Comparison of ENCODE assay signal across 8 cellular contexts in the genomic region with DNA sequence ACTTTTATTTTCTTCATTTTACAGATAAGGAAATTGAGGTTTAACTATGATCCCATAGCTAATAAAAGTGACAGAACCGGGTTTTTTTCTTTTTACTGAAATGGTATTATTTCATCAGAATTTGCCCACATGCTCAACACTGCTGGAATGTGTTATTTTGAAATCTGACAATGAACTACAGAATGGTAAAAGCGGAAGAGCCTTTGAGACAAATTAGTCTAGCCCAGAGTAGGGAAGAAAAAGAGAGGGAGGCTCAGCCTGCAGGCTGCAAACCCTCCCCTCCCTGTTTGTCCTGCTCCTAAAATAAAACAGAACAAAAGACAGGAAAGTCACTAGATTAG.
DNase-seq lines count a peak whose midpoint lies in the region; ATAC-seq, FAIRE-seq and TF ChIP-seq lines count a peak whose summit lies in the region.

No MANE protein-coding gene starts in this region.

- H3K27ac ChIP-seq in adrenal gland = peak overlapping the region in 4 of 5 donors; percentile 49 to 96 (median 78)
- peak overlapping the region; percentile 74 for H3K27ac ChIP-seq in HepG2 (ENCODE audit: extremely low read length, insufficient read depth, low read length)
- peak overlapping the region; percentile 42 for H3K27ac ChIP-seq in urinary bladder (ENCODE audit: low read depth)

- H3K36me3 Mint-ChIP-seq in activated T-cell treated with anti-CD3 and anti-CD28 coated beads, Interleukin-2, amount 50 U/mL, for 72 hours (ENCODE audit: insufficient read depth in 2 of 2) = peaks cover 8 to 9% of the 10 kb centered on the region in 2 donors
- H3K36me3 Mint-ChIP-seq in stimulated activated memory B cell treated with anti-CD40 and anti-IgM and Interleukin-4, amounts not matched to agents 10 μg/mL and 1 μg/mL and 100 μg/mL, for 72 hours = no peaks in the 10 kb centered on the region

- H2AFZ ChIP-seq in HepG2 (ENCODE audit: low read length) = no peak overlapping the region

- FAIRE-seq in HepG2 (lab: Jason Lieb, UNC) (peak; percentile 23), frontal cortex (lab: Jason Lieb, UNC) (no peak)

- peak overlapping the region; percentile 86 for H3K4me2 ChIP-seq in HepG2 (ENCODE audit: low read depth, low read length)

- POLR2A ChIA-PET in HepG2 (lab: Yijun Ruan, JAX) = interaction anchor here (0.7 to 4.9 kb wide), 17 partner anchors 11 to 533 kb away, joined by 3 to 45 read pairs (median 5); a partner anchor contains a TSS

- TF ChIP-seq RAD21 in HepG2 (CRISPR knock-in tag; IDR thresholded peaks at IDR 0.05) = no peak

- peaks cover 3 to 4% of the 10 kb centered on the region in 2 donors for H3K9me3 Mint-ChIP-seq in activated T-cell treated with anti-CD3 and anti-CD28 coated beads, Interleukin-2, amount 50 U/mL, for 72 hours
- peaks cover 6% of the 10 kb centered on the region for H3K9me3 Mint-ChIP-seq in stimulated activated memory B cell treated with anti-CD40 and anti-IgM and Interleukin-4, amounts not matched to agents 10 μg/mL and 1 μg/mL and 100 μg/mL, for 72 hours

- TSS peak; percentile 82 for BruUV-seq in HepG2 (replicated peaks; lab: Mats Ljungman, UMichigan)

- H3K27me3 ChIP-seq in adrenal gland (no peaks in the 10 kb centered on the region), HepG2 (ENCODE audit: control insufficient read depth in 1 of 2, insufficient read depth in 2 of 2, low read length in 2 of 2) (no peaks in the 10 kb centered on the region; a peak in 1 of 5 replicates)

- CTCF ChIA-PET in HepG2 (lab: Yijun Ruan, JAX; ENCODE audit: low intra/inter-chr PET ratio, low total read pairs) = no interaction called here

- no peak for ATAC-seq in activated T-cell treated with anti-CD3 and anti-CD28 coated beads, Interleukin-2, amount 50 U/mL, for 72 hours (replicated peaks in 1 of 2)
- peak; percentile 28 for ATAC-seq in HepG2
- no peak for ATAC-seq in stimulated activated memory B cell treated with anti-CD40 and anti-IgM and Interleukin-4, amounts not matched to agents 10 μg/mL and 1 μg/mL and 100 μg/mL, for 72 hours
- no peak for ATAC-seq in HG02938 (IDR thresholded peaks at IDR 0.05; ENCODE audit: unreplicated experiment)

- TF ChIP-seq CTCF in adrenal gland (IDR thresholded peaks at IDR 0.05) (no peak), HepG2 (CRISPR knock-in tag; IDR thresholded peaks at IDR 0.05) (no peak)

- no peaks in the 10 kb centered on the region for H3K36me3 ChIP-seq in adrenal gland (replicated peaks in 1 of 2)
- H3K36me3 ChIP-seq in HepG2 (replicated peaks in 1 of 2; ENCODE audit: control insufficient read depth in 1 of 2, insufficient read depth in 2 of 2, low read length in 2 of 2) = no peaks in the 10 kb centered on the region
- no peaks in the 10 kb centered on the region for H3K36me3 ChIP-seq in urinary bladder (ENCODE audit: insufficient read depth)

- no peaks in the 10 kb centered on the region for H3K27me3 Mint-ChIP-seq in activated T-cell treated with anti-CD3 and anti-CD28 coated beads, Interleukin-2, amount 50 U/mL, for 72 hours (ENCODE audit: low read depth)
- peaks cover 23% of the 10 kb centered on the region for H3K27me3 Mint-ChIP-seq in stimulated activated memory B cell treated with anti-CD40 and anti-IgM and Interleukin-4, amounts not matched to agents 10 μg/mL and 1 μg/mL and 100 μg/mL, for 72 hours

- H3K4me1 Mint-ChIP-seq in activated T-cell treated with anti-CD3 and anti-CD28 coated beads, Interleukin-2, amount 50 U/mL, for 72 hours (ENCODE audit: low read depth) = peaks cover 63% of the 10 kb centered on the region
- H3K4me1 Mint-ChIP-seq in stimulated activated memory B cell treated with anti-CD40 and anti-IgM and Interleukin-4, amounts not matched to agents 10 μg/mL and 1 μg/mL and 100 μg/mL, for 72 hours = peaks cover 21% of the 10 kb centered on the region

- intact Hi-C loops in adrenal gland (cut with DNase I) = no loop called here
- intact Hi-C loops in HepG2 (cut with micrococcal nuclease; ENCODE audit: unreplicated experiment) = loop anchor here (5.0 to 10.0 kb wide), 2 partner anchors 47 to 101 kb away; a partner anchor contains a TSS

- H3K4me1 ChIP-seq in adrenal gland (replicated peaks in 1 of 2) (peaks cover 26 to 39% of the 10 kb centered on the region in 2 donors), HepG2 (ENCODE audit: insufficient read depth, low read length) (peaks cover 50% of the 10 kb centered on the region), urinary bladder (ENCODE audit: insufficient read depth) (peaks cover 3% of the 10 kb centered on the region)

- WGBS in adrenal gland, 4 donors = 16 to 36% (median 26%) methylated on average over 2 of the region's 2 CpGs
- 0% methylated on average over 2 of the region's 2 CpGs for WGBS in HepG2 (ENCODE audit: low lambda C conversion rate)
- 45% methylated on average over 2 of the region's 2 CpGs for WGBS in urinary bladder

- H3K27ac Mint-ChIP-seq in activated T-cell treated with anti-CD3 and anti-CD28 coated beads, Interleukin-2, amount 50 U/mL, for 72 hours = peak overlapping the region; percentile 95
- no peak overlapping the region for H3K27ac Mint-ChIP-seq in stimulated activated memory B cell treated with anti-CD40 and anti-IgM and Interleukin-4, amounts not matched to agents 10 μg/mL and 1 μg/mL and 100 μg/mL, for 72 hours

- TF ChIP-seq POLR2A in adrenal gland (IDR thresholded peaks at IDR 0.05) (no peak), HepG2 (IDR thresholded peaks at IDR 0.05; ENCODE audit: insufficient read depth in 1 of 2, low read depth in 2 of 2, low read length in 2 of 2) (no peak)

- peak overlapping the region; percentile 44 to 64 for H3K4me3 Mint-ChIP-seq in activated T-cell treated with anti-CD3 and anti-CD28 coated beads, Interleukin-2, amount 50 U/mL, for 72 hours
- H3K4me3 Mint-ChIP-seq in stimulated activated memory B cell treated with anti-CD40 and anti-IgM and Interleukin-4, amounts not matched to agents 10 μg/mL and 1 μg/mL and 100 μg/mL, for 72 hours = no peak overlapping the region

- H3K9ac ChIP-seq in HepG2 (ENCODE audit: insufficient read depth, low read depth, low read length) = peak overlapping the region; percentile 73

- H3K4me3 ChIP-seq in adrenal gland (peak overlapping the region in 1 of 4 donors; percentile 15), HepG2 (replicated peaks in 1 of 3; ENCODE audit: insufficient read depth in 1 of 3, low read depth in 2 of 3, low read length in 3 of 3) (peak overlapping the region; percentile 26 to 67 (median 48)), urinary bladder (ENCODE audit: low read depth, low read length) (no peak overlapping the region)

- no peaks in the 10 kb centered on the region for H3K9me3 ChIP-seq in adrenal gland (replicated peaks in 1 of 3)
- no peaks in the 10 kb centered on the region for H3K9me3 ChIP-seq in HepG2 (ENCODE audit: low read length)

- no peaks in the 10 kb centered on the region for H3K79me2 ChIP-seq in HepG2 (ENCODE audit: insufficient read depth, low read length)

- no peak for DNase-seq in activated T-cell treated with anti-CD3 and anti-CD28 coated beads, Interleukin-2, amount 50 U/mL, for 72 hours
- no peak for DNase-seq in activated T-cell treated with anti-CD3 and anti-CD28 coated beads for 4 hours
- DNase-seq in adrenal gland = no peak
- peak; percentile 32 for DNase-seq in HepG2 (ENCODE audit: low spot score)
- DNase-seq in frontal cortex (ENCODE audit: low spot score in 2 of 2) = no peak

- TF ChIP-seq EP300 in HepG2 (IDR thresholded peaks at IDR 0.05; ENCODE audit: low read depth in 2 of 2, low read length in 2 of 2) (no peak), HepG2 (CRISPR knock-in tag; IDR thresholded peaks at IDR 0.05; ENCODE audit: borderline replicate concordance) (no peak)

- H4K20me1 ChIP-seq in HepG2 (ENCODE audit: insufficient read depth, low read length) = no peaks in the 10 kb centered on the region

- in situ Hi-C loops in HepG2 (cut with HindIII; ENCODE audit: extremely low pct_ligation_motif_present, low pct_unique_long_range_greater_than_20kb) = no loop called here

TF ChIP-seq in HepG2, 621 proteins besides CTCF, POLR2A, EP300 and RAD21:
- no peak for TF ChIP-seq RFX5 (IDR thresholded peaks at IDR 0.05; ENCODE audit: low read depth, low read length)
- TF ChIP-seq ZFP62 (CRISPR knock-in tag; IDR thresholded peaks at IDR 0.05) = no peak
- TF ChIP-seq POLR2AphosphoS5 (IDR thresholded peaks at IDR 0.05; ENCODE audit: low read depth, low read length) = no peak
- TF ChIP-seq ZNF562 (CRISPR knock-in tag; IDR thresholded peaks at IDR 0.05; ENCODE audit: borderline replicate concordance) = no peak
- no peak for TF ChIP-seq BCL6 (CRISPR knock-in tag; IDR thresholded peaks at IDR 0.05)
- TF ChIP-seq SALL2 (CRISPR knock-in tag; IDR thresholded peaks at IDR 0.05) = no peak
- TF ChIP-seq, protein P1, sequence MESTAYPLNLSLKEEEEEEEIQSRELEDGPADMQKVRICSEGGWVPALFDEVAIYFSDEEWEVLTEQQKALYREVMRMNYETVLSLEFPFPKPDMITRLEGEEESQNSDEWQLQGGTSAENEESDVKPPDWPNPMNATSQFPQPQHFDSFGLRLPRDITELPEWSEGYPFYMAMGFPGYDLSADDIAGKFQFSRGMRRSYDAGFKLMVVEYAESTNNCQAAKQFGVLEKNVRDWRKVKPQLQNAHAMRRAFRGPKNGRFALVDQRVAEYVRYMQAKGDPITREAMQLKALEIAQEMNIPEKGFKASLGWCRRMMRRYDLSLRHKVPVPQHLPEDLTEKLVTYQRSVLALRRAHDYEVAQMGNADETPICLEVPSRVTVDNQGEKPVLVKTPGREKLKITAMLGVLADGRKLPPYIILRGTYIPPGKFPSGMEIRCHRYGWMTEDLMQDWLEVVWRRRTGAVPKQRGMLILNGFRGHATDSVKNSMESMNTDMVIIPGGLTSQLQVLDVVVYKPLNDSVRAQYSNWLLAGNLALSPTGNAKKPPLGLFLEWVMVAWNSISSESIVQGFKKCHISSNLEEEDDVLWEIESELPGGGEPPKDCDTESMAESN (CRISPR knock-in tag; conservative IDR thresholded peaks at IDR 0.05) = no peak
- TF ChIP-seq, protein P2, sequence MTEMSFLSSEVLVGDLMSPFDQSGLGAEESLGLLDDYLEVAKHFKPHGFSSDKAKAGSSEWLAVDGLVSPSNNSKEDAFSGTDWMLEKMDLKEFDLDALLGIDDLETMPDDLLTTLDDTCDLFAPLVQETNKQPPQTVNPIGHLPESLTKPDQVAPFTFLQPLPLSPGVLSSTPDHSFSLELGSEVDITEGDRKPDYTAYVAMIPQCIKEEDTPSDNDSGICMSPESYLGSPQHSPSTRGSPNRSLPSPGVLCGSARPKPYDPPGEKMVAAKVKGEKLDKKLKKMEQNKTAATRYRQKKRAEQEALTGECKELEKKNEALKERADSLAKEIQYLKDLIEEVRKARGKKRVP (CRISPR knock-in tag; IDR thresholded peaks at IDR 0.05) = peak in 1 of 2 experiments; percentile 73; a peak in 2 of 4 replicates
- no peak for TF ChIP-seq ELF3 (CRISPR knock-in tag; IDR thresholded peaks at IDR 0.05)
TF ChIP-seq in HepG2: peak in this region for 1.
